ENCODE assay signal across 13 cellular contexts in the genomic region with DNA sequence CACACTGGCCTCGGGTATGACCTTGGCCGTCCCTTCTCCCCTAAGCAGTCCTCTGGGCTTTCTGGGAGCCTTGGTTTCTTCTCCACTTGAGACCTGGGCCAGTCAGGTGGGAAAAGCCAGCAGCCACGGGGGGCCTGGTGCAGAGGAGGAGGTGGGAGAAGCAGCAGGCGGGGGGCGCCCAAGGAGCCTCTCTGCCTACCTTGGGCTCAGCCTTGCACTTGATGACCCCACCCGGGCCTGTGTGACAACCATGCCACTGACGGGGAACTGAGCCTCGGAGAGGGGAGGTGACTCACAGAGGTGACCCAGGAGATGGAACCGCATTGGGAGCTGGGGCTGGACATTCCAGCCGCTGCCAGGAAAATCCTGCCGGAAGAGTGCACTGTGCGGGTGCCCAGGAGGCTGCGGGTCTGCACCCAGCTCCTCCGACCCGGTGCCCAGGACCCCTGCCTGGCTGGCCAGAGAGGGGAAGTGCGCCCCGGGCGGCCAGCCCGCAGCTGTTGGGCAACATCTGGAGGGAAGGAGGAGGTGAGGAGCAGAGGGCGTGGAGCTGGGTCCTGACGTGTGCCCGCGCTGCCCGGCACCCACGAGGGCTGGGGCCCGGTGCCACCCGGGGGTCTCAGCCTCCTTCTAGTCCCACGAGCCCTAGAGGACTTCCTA. TPM values are rescaled to one million over a fixed set of nuclear protein-coding genes. Genes with fewer than 3 reads are reported as not detected.
DNase-seq lines count a peak whose midpoint lies in the region; ATAC-seq and TF ChIP-seq lines count a peak whose summit lies in the region.
"Had no signal": no experiment of that assay in that cellular context is flagged by ENCODE, and none has a peak within 500 bp of the region (broad histone marks: within the 10 kb centered on the region; RNA-seq: fewer than 3 reads in every experiment).

No MANE protein-coding gene starts in this region.

- peak; percentile 36 for ATAC-seq in Right ventricle myocardium inferior
- peak; percentile 71 for ATAC-seq in left colon

- no peaks in the 10 kb centered on the region for H3K27me3 ChIP-seq in right atrium auricular region
- peaks cover 0 to 18% (median 0%) of the 10 kb centered on the region in 4 donors for H3K27me3 ChIP-seq in esophagus squamous epithelium

- intact Hi-C loops in Right ventricle myocardium inferior (cut with DNase I) (loop anchor here (10.0 kb wide), 1 partner anchor 56 kb away; a partner anchor contains a TSS), left colon (cut with DNase I, micrococcal nuclease) (no loop called here), esophagus squamous epithelium (cut with DNase I) (no loop called here)

- H3K9me3 ChIP-seq in right atrium auricular region: peaks cover 6 to 7% of the 10 kb centered on the region in 2 donors
- H3K9me3 ChIP-seq in esophagus squamous epithelium: peaks cover 0 to 9% (median 7%) of the 10 kb centered on the region in 3 donors

- no peak overlapping the region for H3K27ac ChIP-seq in right atrium auricular region
- H3K27ac ChIP-seq in RWPE1: no peak overlapping the region
- H3K27ac ChIP-seq in esophagus squamous epithelium: no peak overlapping the region
- H3K27ac ChIP-seq: skin epidermis had no signal

- peak; percentile 83 for DNase-seq in Right ventricle myocardium inferior (ENCODE audit: missing footprints)
- DNase-seq in right atrium auricular region (ENCODE audit: low spot score): no peak
- peak; percentile 20 for DNase-seq in RWPE1 (ENCODE audit: low spot score)
- DNase-seq in left colon: no peak
- no peak for DNase-seq in NCI-H345 (lab: John Stamatoyannopoulos, UW)
- DNase-seq in esophagus squamous epithelium (lab: John Stamatoyannopoulos, UW): no peak
- no peak for DNase-seq in mesothelial cell of epicardium (ENCODE audit: low spot score in 2 of 2, unreplicated experiment in 2 of 2)
- no peak for DNase-seq in DMS79 treated with DMSO at 0.1 percent for 48 hours (lab: John Stamatoyannopoulos, UW)
- DNase-seq: activated CD4-positive, alpha-beta T cell treated with anti-CD3 and anti-CD28 coated beads, Interleukin-2, amount 50 U/mL, for 1 hour; H9; IMR-90; NCI-H82 had no signal

- CTCF ChIA-PET in RWPE1 (lab: Yijun Ruan, JAX): interaction anchor here (0.6 to 1.2 kb wide), 3 partner anchors 45 to 158 kb away, joined by 3 to 6 read pairs (median 3); no protein-coding TSS in a partner anchor

- TF ChIP-seq CTCF in right atrium auricular region (IDR thresholded peaks at IDR 0.05) (no peak), RWPE1 (conservative IDR thresholded peaks at IDR 0.05; ENCODE audit: low read depth) (no peak), esophagus squamous epithelium (IDR thresholded peaks at IDR 0.05) (no peak), mesothelial cell of epicardium (IDR thresholded peaks at IDR 0.05; ENCODE audit: unreplicated experiment) (no peak)

- H3K4me3 ChIP-seq in right atrium auricular region: no peak overlapping the region
- H3K4me3 ChIP-seq in esophagus squamous epithelium: no peak overlapping the region
- H3K4me3 ChIP-seq: skin epidermis had no signal

- no peak overlapping the region for H3K4me3 Mint-ChIP-seq in mesothelial cell of epicardium
- H3K4me3 Mint-ChIP-seq: H9 had no signal

- H3K36me3 ChIP-seq in right atrium auricular region (no peaks in the 10 kb centered on the region), esophagus squamous epithelium (no peaks in the 10 kb centered on the region)

- WGBS in esophagus squamous epithelium, 2 donors: 35 to 71% methylated on average over 9 to 15 of the region's 28 CpGs

- no peaks in the 10 kb centered on the region for H3K36me3 Mint-ChIP-seq in mesothelial cell of epicardium

- H3K27me3 Mint-ChIP-seq in mesothelial cell of epicardium (ENCODE audit: low read depth): no peaks in the 10 kb centered on the region

- TF ChIP-seq POLR2A in esophagus squamous epithelium (IDR thresholded peaks at IDR 0.05): no peak

- POLR2A ChIA-PET in RWPE1 (lab: Yijun Ruan, JAX; ENCODE audit: low non-redundant PET): interaction anchor here (0.8 kb wide), 1 partner anchor 128 kb away, joined by 4 read pairs; no protein-coding TSS in a partner anchor

- H3K9me3 Mint-ChIP-seq in mesothelial cell of epicardium: no peaks in the 10 kb centered on the region

- H3K4me1 Mint-ChIP-seq in mesothelial cell of epicardium: no peaks in the 10 kb centered on the region

- no peak overlapping the region for H3K27ac Mint-ChIP-seq in mesothelial cell of epicardium

- H3K4me1 ChIP-seq in right atrium auricular region (no peaks in the 10 kb centered on the region), esophagus squamous epithelium (peaks cover 0 to 10% (median 0%) of the 10 kb centered on the region in 3 donors)

RNA-seq across cellular contexts. Expression of a gene that starts 23.4 kb away (rescaled TPM):
- total RNA-seq in Right ventricle myocardium inferior: 0.32 TPM
- under 1 TPM in 1 of 2 donors, not detected in 1; 0.79 TPM for total RNA-seq in right atrium auricular region
- total RNA-seq in left colon: under 1 TPM in 1 of 2 donors, not detected in 1; 0.22 TPM
- not detected for total RNA-seq in esophagus squamous epithelium
- 0.91 to 1.1 TPM (median 0.92 TPM) in 3 replicates for total RNA-seq in mesothelial cell of epicardium
- total RNA-seq: IMR-90 had no signal

RNA-seq across cellular contexts. Expression of a gene that starts 53.2 kb away (rescaled TPM):
- 4.9 TPM for total RNA-seq in Right ventricle myocardium inferior
- 10 to 100 TPM in 1 of 2 donors, 1 to 10 TPM in 1; 1.3 to 11.0 TPM for total RNA-seq in right atrium auricular region
- total RNA-seq in left colon: 10 to 100 TPM; 70.6 to 73.5 TPM
- total RNA-seq in esophagus squamous epithelium: 10 to 100 TPM; 27.1 to 33.5 (median 31.5) TPM
- total RNA-seq in mesothelial cell of epicardium: 8.5 to 10.1 TPM (median 9.4 TPM) in 3 replicates

RNA-seq across cellular contexts. Expression of a gene that starts 55.0 kb away (rescaled TPM):
- total RNA-seq in Right ventricle myocardium inferior: 17.8 TPM
- total RNA-seq in right atrium auricular region: 10 to 100 TPM; 16.3 to 22.2 TPM
- total RNA-seq in left colon: 10 to 100 TPM in 1 of 2 donors, 1 to 10 TPM in 1; 7.2 to 12.4 TPM
- total RNA-seq in esophagus squamous epithelium: 10 to 100 TPM in 2 of 4 donors, 1 to 10 TPM in 2; 5.5 to 17.2 (median 8.9) TPM
- total RNA-seq in mesothelial cell of epicardium: 28.3 to 34.1 TPM (median 29.5 TPM) in 3 replicates

Comparison
In these comparisons a context has a peak if more than half of its experiments do, and no peak if none do; other contexts are left out.
1. DNase-seq: peak in Right ventricle myocardium inferior (single experiment) and RWPE1 (single experiment); none in right atrium auricular region (single experiment), left colon (0 of 2), NCI-H345 (single experiment), esophagus squamous epithelium (single experiment), mesothelial cell of epicardium (0 of 2) and DMS79 treated with DMSO at 0.1 percent for 48 hours (single experiment).